1 cellular context compared by ENCODE assay signal in genomic region chr21:34337741-34338140, GRCh38.
TF ChIP-seq lines count a peak whose summit lies in the region.

No MANE protein-coding gene starts in this region.

TF ChIP-seq in IMR-90, 13 proteins besides CTCF, POLR2A, EP300 and RAD21:
- TF ChIP-seq CEBPB (IDR thresholded peaks at IDR 0.05; ENCODE audit: low read depth, low read length) (no peak), MAFK (IDR thresholded peaks at IDR 0.05; ENCODE audit: low read depth, low read length) (no peak), MXI1 (IDR thresholded peaks at IDR 0.05; ENCODE audit: borderline replicate concordance, low read depth, low read length) (no peak), SMC3 (IDR thresholded peaks at IDR 0.05; ENCODE audit: low read depth, low read length) (no peak), FOS (IDR thresholded peaks at IDR 0.05; ENCODE audit: low read depth, low read length) (no peak), NFE2L2 (IDR thresholded peaks at IDR 0.05; ENCODE audit: low read depth, low read length) (no peak)
